8 cellular contexts compared by ENCODE assay signal in genomic region chr17:81684442-81684911, GRCh38. TPM values are rescaled to one million over a fixed set of nuclear protein-coding genes. Genes with fewer than 3 reads are reported as not detected.
DNase-seq lines count a peak whose midpoint lies in the region; ATAC-seq and TF ChIP-seq lines count a peak whose summit lies in the region.

No MANE protein-coding gene starts in this region.

- intact Hi-C loops in ascending aorta (cut with DNase I) (no loop called here), tibial artery (cut with DNase I; ENCODE audit: low total_unique reads) (no loop called here)

- peaks cover 16% of the 10 kb centered on the region for H3K27me3 Mint-ChIP-seq in HFFc6 (ENCODE audit: insufficient read depth)

- H3K4me1 Mint-ChIP-seq in HFFc6 (ENCODE audit: low read depth), result peaks cover 24% of the 10 kb centered on the region

- H3K9me3 Mint-ChIP-seq in HFFc6, result no peaks in the 10 kb centered on the region

- H3K9me3 ChIP-seq in ascending aorta (no peaks in the 10 kb centered on the region), tibial artery (no peaks in the 10 kb centered on the region)

- peaks cover 23% of the 10 kb centered on the region for H3K36me3 Mint-ChIP-seq in HFFc6 (ENCODE audit: low read depth)

- ATAC-seq in GM18858 (IDR thresholded peaks at IDR 0.05; ENCODE audit: unreplicated experiment), result no peak

- H3K4me3 ChIP-seq in ascending aorta, result peak overlapping the region; percentile 66 to 84
- peak overlapping the region; percentile 92 to 100 for H3K4me3 ChIP-seq in tibial artery

- peak overlapping the region; percentile 82 to 89 for H3K27ac ChIP-seq in ascending aorta
- H3K27ac ChIP-seq in tibial artery, result peak overlapping the region; percentile 83 to 85

- peak; percentile 89 for DNase-seq in AG20443 (ENCODE audit: low spot score)
- DNase-seq in HFFc6, result peak; percentile 80
- DNase-seq in ascending aorta (ENCODE audit: low spot score in 2 of 2), result no peak
- DNase-seq in kidney glomerular epithelial cell (lab: John Stamatoyannopoulos, UW), result peak; percentile 24
- peak in 1 of 2 donors; percentile 41 for DNase-seq in tibial artery
- no peak for DNase-seq in NCI-H2029 (lab: John Stamatoyannopoulos, UW)
- DNase-seq in EL, result no peak

- H3K27me3 ChIP-seq in ascending aorta (no peaks in the 10 kb centered on the region), tibial artery (no peaks in the 10 kb centered on the region)

- TF ChIP-seq CTCF in HFFc6 (IDR thresholded peaks at IDR 0.05), result no peak
- TF ChIP-seq CTCF in ascending aorta (IDR thresholded peaks at IDR 0.05), result no peak
- TF ChIP-seq CTCF in tibial artery (IDR thresholded peaks at IDR 0.05), result no peak

- H3K36me3 ChIP-seq in ascending aorta (peaks cover 35 to 38% of the 10 kb centered on the region in 2 donors), tibial artery (peaks cover 30 to 59% (median 44%) of the 10 kb centered on the region in 3 donors)

- H3K27ac Mint-ChIP-seq in HFFc6, result peak overlapping the region; percentile 99

- H3K4me1 ChIP-seq in ascending aorta (peaks cover 14 to 20% of the 10 kb centered on the region in 2 donors), tibial artery (peaks cover 0 to 46% (median 31%) of the 10 kb centered on the region in 4 donors)

- peak overlapping the region; percentile 98 for H3K4me3 Mint-ChIP-seq in HFFc6

RNA-seq across cellular contexts. Expression of gene HGS, which starts 0.7 kb away (rescaled TPM):
- total RNA-seq in HFFc6 (2021; fragmentation: NEBNext Ultra II Directional; extraction: Animal tissue kit (Norgen Biotek cat#: 25700)), result 100 to 1,000 TPM; 106 to 127 (median 116) TPM
- total RNA-seq in ascending aorta, result 211 TPM

RNA-seq across cellular contexts. Expression of gene ARL16, which starts 0.9 kb away (rescaled TPM):
- 10 to 100 TPM; 39.4 to 50.5 (median 46.7) TPM for total RNA-seq in HFFc6 (2021; fragmentation: NEBNext Ultra II Directional; extraction: Animal tissue kit (Norgen Biotek cat#: 25700))
- 21.0 TPM for total RNA-seq in ascending aorta

RNA-seq across cellular contexts. Expression of gene CCDC137, which starts 17.9 kb away (rescaled TPM):
- 10 to 100 TPM; 22.8 to 28.8 (median 25.2) TPM for total RNA-seq in HFFc6 (2021; fragmentation: NEBNext Ultra II Directional; extraction: Animal tissue kit (Norgen Biotek cat#: 25700))
- 15.8 TPM for total RNA-seq in ascending aorta

RNA-seq across cellular contexts. Expression of gene OXLD1, which starts 18.1 kb away (rescaled TPM):
- total RNA-seq in HFFc6 (2021; fragmentation: NEBNext Ultra II Directional; extraction: Animal tissue kit (Norgen Biotek cat#: 25700)), result 10 to 100 TPM; 20.9 to 33.4 (median 30.9) TPM
- 96.1 TPM for total RNA-seq in ascending aorta

RNA-seq across cellular contexts. Expression of gene MRPL12, which starts 18.7 kb away (rescaled TPM):
- total RNA-seq in HFFc6 (2021; fragmentation: NEBNext Ultra II Directional; extraction: Animal tissue kit (Norgen Biotek cat#: 25700)), result 100 to 1,000 TPM; 105 to 124 (median 113) TPM
- 21.8 TPM for total RNA-seq in ascending aorta

Comparison
In these comparisons a context has a peak if more than half of its experiments do, and no peak if none do; other contexts are left out.
1. DNase-seq: peak in AG20443 (single experiment), HFFc6 (single experiment) and kidney glomerular epithelial cell (single experiment); none in ascending aorta (0 of 2), NCI-H2029 (single experiment) and EL (single experiment).